1 cellular context compared by ENCODE assay signal in genomic region chr3:42600111-42600957, GRCh38.
A peak's percentile ranks its signal among the peaks of the same experiment; 100 is the strongest.
TF ChIP-seq lines count a peak whose summit lies in the region.

TSS of gene NKTR (plus strand) at chr3:42600686. CDS start at chr3:42601007, 321 bp downstream.

TF ChIP-seq in K562, 482 proteins besides CTCF, POLR2A, EP300 and RAD21 (continued from another document and continues in another):
- TF ChIP-seq ZNF699 (CRISPR knock-in tag; IDR thresholded peaks at IDR 0.05; ENCODE audit: insufficient replicate concordance) (no peak), BRF1 (IDR thresholded peaks at IDR 0.05; ENCODE audit: borderline replicate concordance, extremely low read depth, insufficient read length) (no peak), U2AF2 (optimal IDR thresholded peaks at IDR 0.05; ENCODE audit: low read depth, low read length) (no peak), SMARCE1 (IDR thresholded peaks at IDR 0.05) (0 out of 2 replicates have a peak, but pooled peaks have one; percentile 12), GTF3C2 (IDR thresholded peaks at IDR 0.05; ENCODE audit: borderline replicate concordance, extremely low read depth, insufficient read length) (no peak), NCOA1 (IDR thresholded peaks at IDR 0.05; ENCODE audit: low read depth) (no peak), E4F1 (CRISPR knock-in tag; IDR thresholded peaks at IDR 0.05; ENCODE audit: borderline replicate concordance) (no peak), SREBF1 (IDR thresholded peaks at IDR 0.05; ENCODE audit: borderline replicate concordance, low read depth, low read length) (no peak), RBM22 (IDR thresholded peaks at IDR 0.05; ENCODE audit: low read depth, low read length, poor library complexity, severe bottlenecking) (peak; percentile 68), HOXB6 (CRISPR knock-in tag; IDR thresholded peaks at IDR 0.05; ENCODE audit: borderline replicate concordance) (peak; percentile 46; the same call in 1 of the 2 replicates), AFF1 (IDR thresholded peaks at IDR 0.05; ENCODE audit: low read depth in 1 of 2, partially characterized antibody in 2 of 2) (peak in 1 of 2 experiments; percentile 3), TAF7 (tag; IDR thresholded peaks at IDR 0.05) (peak; percentile 83), EHMT2 (IDR thresholded peaks at IDR 0.05) (no peak), ARNT (IDR thresholded peaks at IDR 0.05) (no peak; a peak in 1 of 4 replicates), ZNF589 (CRISPR knock-in tag; IDR thresholded peaks at IDR 0.05; ENCODE audit: low read depth) (0 out of 2 replicates have a peak, but pooled peaks have one; percentile 44), E2F6 (IDR thresholded peaks at IDR 0.05; ENCODE audit: borderline replicate concordance in 1 of 2, extremely low read depth in 1 of 2, insufficient read depth in 1 of 2, insufficient read length in 1 of 2, low read depth in 1 of 2, low read length in 1 of 2, poor library complexity in 1 of 2, severe bottlenecking in 1 of 2) (peak; percentile 83 to 95), ZKSCAN1 (IDR thresholded peaks at IDR 0.05; ENCODE audit: low read depth, low read length) (no peak), PCBP1 (IDR thresholded peaks at IDR 0.05; ENCODE audit: low read depth, low read length, poor library complexity, severe bottlenecking) (peak; percentile 93), ZNF316 (IDR thresholded peaks at IDR 0.05) (no peak), CREB5 (CRISPR knock-in tag; IDR thresholded peaks at IDR 0.05) (no peak), ZNF24 (IDR thresholded peaks at IDR 0.05) (no peak), ZBTB12 (CRISPR knock-in tag; IDR thresholded peaks at IDR 0.05) (no peak), RCOR1 (IDR thresholded peaks at IDR 0.05; ENCODE audit: borderline replicate concordance in 1 of 2, low read depth in 2 of 2, low read length in 2 of 2) (peak in 1 of 2 experiments; percentile 65; a peak in 3 of 4 replicates), ZNF507 (tag; conservative IDR thresholded peaks at IDR 0.05) (no peak), NR2C2 (CRISPR knock-in tag; IDR thresholded peaks at IDR 0.05) (peak; percentile 66; the same call in 1 of the 2 replicates), NR2C2 (tag; IDR thresholded peaks at IDR 0.05) (peak; percentile 54; the same call in 1 of the 2 replicates), SAP30 (IDR thresholded peaks at IDR 0.05; ENCODE audit: borderline replicate concordance, insufficient read depth, low read depth, low read length, poor library complexity, severe bottlenecking) (peak; percentile 72), SOX6 (IDR thresholded peaks at IDR 0.05) (no peak; the same call in none of the 2 replicates), ZNF324 (CRISPR knock-in tag; IDR thresholded peaks at IDR 0.05) (no peak), SMARCB1 (IDR thresholded peaks at IDR 0.05; ENCODE audit: insufficient read length, low read depth) (no peak), TAF15 (IDR thresholded peaks at IDR 0.05; ENCODE audit: low read depth, low read length) (no peak), SMC3 (conservative IDR thresholded peaks at IDR 0.05; ENCODE audit: insufficient read depth, low read depth, low read length) (0 out of 2 replicates have a peak, but pooled peaks have one; percentile 11)
- TF ChIP-seq, protein P1, sequence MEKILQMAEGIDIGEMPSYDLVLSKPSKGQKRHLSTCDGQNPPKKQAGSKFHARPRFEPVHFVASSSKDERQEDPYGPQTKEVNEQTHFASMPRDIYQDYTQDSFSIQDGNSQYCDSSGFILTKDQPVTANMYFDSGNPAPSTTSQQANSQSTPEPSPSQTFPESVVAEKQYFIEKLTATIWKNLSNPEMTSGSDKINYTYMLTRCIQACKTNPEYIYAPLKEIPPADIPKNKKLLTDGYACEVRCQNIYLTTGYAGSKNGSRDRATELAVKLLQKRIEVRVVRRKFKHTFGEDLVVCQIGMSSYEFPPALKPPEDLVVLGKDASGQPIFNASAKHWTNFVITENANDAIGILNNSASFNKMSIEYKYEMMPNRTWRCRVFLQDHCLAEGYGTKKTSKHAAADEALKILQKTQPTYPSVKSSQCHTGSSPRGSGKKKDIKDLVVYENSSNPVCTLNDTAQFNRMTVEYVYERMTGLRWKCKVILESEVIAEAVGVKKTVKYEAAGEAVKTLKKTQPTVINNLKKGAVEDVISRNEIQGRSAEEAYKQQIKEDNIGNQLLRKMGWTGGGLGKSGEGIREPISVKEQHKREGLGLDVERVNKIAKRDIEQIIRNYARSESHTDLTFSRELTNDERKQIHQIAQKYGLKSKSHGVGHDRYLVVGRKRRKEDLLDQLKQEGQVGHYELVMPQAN (IDR thresholded peaks at IDR 0.05; ENCODE audit: borderline replicate concordance), result 0 out of 2 replicates have a peak, but pooled peaks have one; percentile 24
- TF ChIP-seq, protein P2, sequence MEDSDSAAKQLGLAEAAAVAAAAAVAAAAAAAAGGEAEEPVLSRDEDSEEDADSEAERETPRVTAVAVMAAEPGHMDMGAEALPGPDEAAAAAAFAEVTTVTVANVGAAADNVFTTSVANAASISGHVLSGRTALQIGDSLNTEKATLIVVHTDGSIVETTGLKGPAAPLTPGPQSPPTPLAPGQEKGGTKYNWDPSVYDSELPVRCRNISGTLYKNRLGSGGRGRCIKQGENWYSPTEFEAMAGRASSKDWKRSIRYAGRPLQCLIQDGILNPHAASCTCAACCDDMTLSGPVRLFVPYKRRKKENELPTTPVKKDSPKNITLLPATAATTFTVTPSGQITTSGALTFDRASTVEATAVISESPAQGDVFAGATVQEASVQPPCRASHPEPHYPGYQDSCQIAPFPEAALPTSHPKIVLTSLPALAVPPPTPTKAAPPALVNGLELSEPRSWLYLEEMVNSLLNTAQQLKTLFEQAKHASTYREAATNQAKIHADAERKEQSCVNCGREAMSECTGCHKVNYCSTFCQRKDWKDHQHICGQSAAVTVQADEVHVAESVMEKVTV (CRISPR knock-in tag; IDR thresholded peaks at IDR 0.05), result 0 out of 2 replicates have a peak, but pooled peaks have one; percentile 7
- TF ChIP-seq, protein P3, sequence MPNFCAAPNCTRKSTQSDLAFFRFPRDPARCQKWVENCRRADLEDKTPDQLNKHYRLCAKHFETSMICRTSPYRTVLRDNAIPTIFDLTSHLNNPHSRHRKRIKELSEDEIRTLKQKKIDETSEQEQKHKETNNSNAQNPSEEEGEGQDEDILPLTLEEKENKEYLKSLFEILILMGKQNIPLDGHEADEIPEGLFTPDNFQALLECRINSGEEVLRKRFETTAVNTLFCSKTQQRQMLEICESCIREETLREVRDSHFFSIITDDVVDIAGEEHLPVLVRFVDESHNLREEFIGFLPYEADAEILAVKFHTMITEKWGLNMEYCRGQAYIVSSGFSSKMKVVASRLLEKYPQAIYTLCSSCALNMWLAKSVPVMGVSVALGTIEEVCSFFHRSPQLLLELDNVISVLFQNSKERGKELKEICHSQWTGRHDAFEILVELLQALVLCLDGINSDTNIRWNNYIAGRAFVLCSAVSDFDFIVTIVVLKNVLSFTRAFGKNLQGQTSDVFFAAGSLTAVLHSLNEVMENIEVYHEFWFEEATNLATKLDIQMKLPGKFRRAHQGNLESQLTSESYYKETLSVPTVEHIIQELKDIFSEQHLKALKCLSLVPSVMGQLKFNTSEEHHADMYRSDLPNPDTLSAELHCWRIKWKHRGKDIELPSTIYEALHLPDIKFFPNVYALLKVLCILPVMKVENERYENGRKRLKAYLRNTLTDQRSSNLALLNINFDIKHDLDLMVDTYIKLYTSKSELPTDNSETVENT (CRISPR knock-in tag; IDR thresholded peaks at IDR 0.05), result peak; percentile 91; the same call in 1 of the 2 replicates
- TF ChIP-seq, protein P4, sequence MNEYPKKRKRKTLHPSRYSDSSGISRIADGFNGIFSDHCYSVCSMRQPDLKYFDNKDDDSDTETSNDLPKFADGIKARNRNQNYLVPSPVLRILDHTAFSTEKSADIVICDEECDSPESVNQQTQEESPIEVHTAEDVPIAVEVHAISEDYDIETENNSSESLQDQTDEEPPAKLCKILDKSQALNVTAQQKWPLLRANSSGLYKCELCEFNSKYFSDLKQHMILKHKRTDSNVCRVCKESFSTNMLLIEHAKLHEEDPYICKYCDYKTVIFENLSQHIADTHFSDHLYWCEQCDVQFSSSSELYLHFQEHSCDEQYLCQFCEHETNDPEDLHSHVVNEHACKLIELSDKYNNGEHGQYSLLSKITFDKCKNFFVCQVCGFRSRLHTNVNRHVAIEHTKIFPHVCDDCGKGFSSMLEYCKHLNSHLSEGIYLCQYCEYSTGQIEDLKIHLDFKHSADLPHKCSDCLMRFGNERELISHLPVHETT (CRISPR knock-in tag; conservative IDR thresholded peaks at IDR 0.05 in 1 of 2, IDR thresholded peaks at IDR 0.05 in 1 of 2), result peak in 1 of 2 experiments; percentile 91; a peak in 2 of 4 replicates
